Comparison of ENCODE assay signal across 24 cellular contexts in the genomic region with DNA sequence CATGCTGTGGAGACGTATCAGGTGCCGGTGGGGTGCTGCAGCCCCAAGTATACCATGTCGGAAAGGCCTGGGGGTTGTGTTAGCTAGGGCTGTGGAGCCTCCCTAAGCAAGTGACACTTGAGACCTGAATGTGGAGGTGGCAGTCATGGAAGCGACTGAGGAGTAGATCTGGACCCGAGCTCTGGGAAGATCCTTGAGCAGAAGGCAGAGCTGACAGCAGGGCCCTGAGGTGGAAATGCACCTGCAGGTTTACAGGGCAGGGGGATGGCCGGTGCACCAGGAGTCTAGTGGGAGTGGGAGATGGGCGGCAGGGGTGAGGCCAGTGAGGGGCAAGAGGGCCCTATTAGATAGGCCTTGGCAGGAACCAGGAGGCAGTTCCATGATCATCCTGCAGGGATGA.
A peak's percentile ranks its signal among the peaks of the same experiment; 100 is the strongest.
DNase-seq lines count a peak whose midpoint lies in the region; ATAC-seq, FAIRE-seq and TF ChIP-seq lines count a peak whose summit lies in the region.
"Had no signal": no experiment of that assay in that cellular context is flagged by ENCODE, and none has a peak within 500 bp of the region (broad histone marks: within the 10 kb centered on the region; RNA-seq: fewer than 3 reads in every experiment).

No MANE protein-coding gene starts in this region.

- H3K27me3 ChIP-seq in K562 (ENCODE audit: control insufficient read depth in 2 of 2, insufficient read depth in 2 of 2, low read length in 2 of 2): no peaks in the 10 kb centered on the region
- H3K27me3 ChIP-seq: MG63 had no signal

- CTCF ChIA-PET in K562 (lab: Yijun Ruan, JAX; ENCODE audit: low intra/inter-chr PET ratio): no interaction called here
- CTCF ChIA-PET in GM10248 (lab: Yijun Ruan, JAX): interaction anchor here (1.1 to 1.8 kb wide), 2 partner anchors 11 to 13 kb away, joined by 4 read pairs; no protein-coding TSS in a partner anchor

- no peak for TF ChIP-seq RAD21 in K562 (CRISPR knock-in tag; conservative IDR thresholded peaks at IDR 0.05 in 1 of 2, IDR thresholded peaks at IDR 0.05 in 1 of 2)

- TF ChIP-seq CTCF in HFFc6 (IDR thresholded peaks at IDR 0.05) (0 out of 2 replicates have a peak, but pooled peaks have one; percentile 23), K562 (IDR thresholded peaks at IDR 0.05 in 2 of 3, conservative IDR thresholded peaks at IDR 0.05 in 1 of 3; ENCODE audit: insufficient read depth in 2 of 3, low read depth in 1 of 3, low read length in 3 of 3) (no peak), neural crest cell (conservative IDR thresholded peaks at IDR 0.05) (no peak), GM10248 (IDR thresholded peaks at IDR 0.05; ENCODE audit: control extremely low read depth, extremely low read depth, low read depth, missing control alignments) (no peak)

- FAIRE-seq in K562 (lab: Jason Lieb, UNC): no peak
- FAIRE-seq: H54, HepG2 had no signal

- peaks cover 5% of the 10 kb centered on the region for H3K9me1 ChIP-seq in K562 (ENCODE audit: control insufficient read depth, insufficient read depth, low read length)

- POLR2A ChIA-PET in K562 (lab: Yijun Ruan, JAX): interaction anchor here (0.8 kb wide), 1 partner anchor 96 kb away, joined by 4 read pairs; no protein-coding TSS in a partner anchor
- POLR2A ChIA-PET in GM10248 (lab: Yijun Ruan, JAX): no interaction called here

- no peak for DNase-seq in HFFc6
- no peak for DNase-seq in K562 (ENCODE audit: extremely low read depth in 1 of 4, low spot score in 3 of 4)
- DNase-seq in neural crest cell (ENCODE audit: low read depth, low spot score): no peak
- DNase-seq in GM10248 (ENCODE audit: extremely low spot score): no peak
- DNase-seq in NCI-H82 treated with DMSO at 0.1 percent for 48 hours (lab: John Stamatoyannopoulos, UW; ENCODE audit: unreplicated experiment): no peak
- no peak for DNase-seq in mucosa of gallbladder (ENCODE audit: low spot score)
- DNase-seq: C1 segment of cervical spinal cord; CD4-positive, alpha-beta memory T cell; COR-L47; DMS53; KG1; MG63; NCI-H1105 treated with DMSO at 0.1 percent for 48 hours; NCI-H146; NCI-H2029; NCI-H446; NCI-H524 treated with DMSO at 0.1 percent for 48 hours; NCI-H774; NK-92 treated with Interleukin-12 subunit alpha and Interleukin-12 subunit beta, amount 100 ng/mL, for 24 hours; PC-3 had no signal

- H3K27ac ChIP-seq in K562 (ENCODE audit: extremely low read depth, low read depth, low read length): no peak overlapping the region

- TF ChIP-seq EP300 in K562 (IDR thresholded peaks at IDR 0.05; ENCODE audit: low read length): no peak

- no peak overlapping the region for H3K9ac ChIP-seq in K562 (ENCODE audit: insufficient read depth in 1 of 2, low read depth in 2 of 2, low read length in 2 of 2)

- no peaks in the 10 kb centered on the region for H3K9me3 Mint-ChIP-seq in HFFc6
- H3K9me3 Mint-ChIP-seq in neural crest cell: no peaks in the 10 kb centered on the region

- no peaks in the 10 kb centered on the region for H3K36me3 ChIP-seq in K562 (ENCODE audit: control insufficient read depth, insufficient read depth, low read length)
- H3K36me3 ChIP-seq: MG63 had no signal

- H3K9me3 ChIP-seq in K562 (replicated peaks; ENCODE audit: control insufficient read depth, insufficient read depth, low read depth, low read length): no peaks in the 10 kb centered on the region
- H3K9me3 ChIP-seq: MG63 had no signal

- H3K4me2 ChIP-seq in K562 (ENCODE audit: insufficient read depth, low read length): no peak overlapping the region

- H3K79me2 ChIP-seq in K562 (ENCODE audit: control insufficient read depth, insufficient read depth, low read length): no peaks in the 10 kb centered on the region

- TF ChIP-seq POLR2A in K562 (conservative IDR thresholded peaks at IDR 0.05) (no peak), GM18505 (IDR thresholded peaks at IDR 0.05; ENCODE audit: borderline replicate concordance, extremely low read depth, insufficient read depth, insufficient read length) (no peak)

- H3K36me3 Mint-ChIP-seq in HFFc6 (ENCODE audit: low read depth): no peaks in the 10 kb centered on the region
- H3K36me3 Mint-ChIP-seq in neural crest cell (ENCODE audit: low read depth): no peaks in the 10 kb centered on the region

- no peak overlapping the region for H2AFZ ChIP-seq in K562 (ENCODE audit: low read depth, low read length)

- H3K4me1 Mint-ChIP-seq in HFFc6 (ENCODE audit: low read depth): peaks cover 25% of the 10 kb centered on the region
- H3K4me1 Mint-ChIP-seq in neural crest cell: peaks cover 39% of the 10 kb centered on the region

- H3K4me3 Mint-ChIP-seq in HFFc6 (no peak overlapping the region), neural crest cell (no peak overlapping the region)

- H3K27me3 Mint-ChIP-seq in HFFc6 (ENCODE audit: insufficient read depth) (peaks cover 2% of the 10 kb centered on the region; the same call in 1 of the 2 replicates), neural crest cell (ENCODE audit: low read depth) (no peaks in the 10 kb centered on the region)
- H3K27me3 Mint-ChIP-seq: CD4-positive, alpha-beta memory T cell had no signal

- H3K4me3 ChIP-seq in K562: no peak overlapping the region
- H3K4me3 ChIP-seq: MG63 had no signal

- BruUV-seq in K562 (replicated peaks; lab: Mats Ljungman, UMichigan): no TSS peak

- H3K27ac Mint-ChIP-seq in HFFc6 (no peak overlapping the region), neural crest cell (ENCODE audit: unreplicated experiment) (peak overlapping the region; percentile 96)

- in situ Hi-C loops in K562 (cut with MboI): no loop called here

- peak; percentile 40; the same call in 2 of the 3 replicates for ATAC-seq in K562
- no peak for ATAC-seq in GM18505 (IDR thresholded peaks at IDR 0.05; ENCODE audit: unreplicated experiment)
- ATAC-seq: HepG2, PC-3, SK-N-SH treated with all-trans-retinoic acid at 6 μM for 48 hours had no signal

- 70% methylated on average over 2 of the region's 7 CpGs for WGBS in K562 (ENCODE audit: insufficient coverage, low coverage, missing lambda C conversion rate)

- H4K20me1 ChIP-seq in K562 (replicated peaks; ENCODE audit: control insufficient read depth, insufficient read depth, low read length): no peaks in the 10 kb centered on the region

- intact Hi-C loops in K562 (cut with micrococcal nuclease): no loop called here

- H3K4me1 ChIP-seq in K562 (replicated peaks in 1 of 2; ENCODE audit: control insufficient read depth in 2 of 2, insufficient read depth in 2 of 2, low read length in 2 of 2): peaks cover 19 to 30% of the 10 kb centered on the region in 2 experiments; a peak in 4 of 5 replicates

TF ChIP-seq in K562, 482 proteins besides CTCF, POLR2A, EP300 and RAD21:
- TF ChIP-seq GABPA (tag; conservative IDR thresholded peaks at IDR 0.05; ENCODE audit: low read depth) (no peak), ELF2 (CRISPR knock-in tag; IDR thresholded peaks at IDR 0.05) (no peak), RB1 (IDR thresholded peaks at IDR 0.05; ENCODE audit: low read depth) (no peak), THAP7 (CRISPR knock-in tag; IDR thresholded peaks at IDR 0.05) (no peak), CEBPG (CRISPR knock-in tag; IDR thresholded peaks at IDR 0.05) (no peak), CEBPG (tag; conservative IDR thresholded peaks at IDR 0.05 in 1 of 2, IDR thresholded peaks at IDR 0.05 in 1 of 2) (no peak), ZKSCAN1 (IDR thresholded peaks at IDR 0.05; ENCODE audit: low read depth, low read length) (no peak), NFE2 (IDR thresholded peaks at IDR 0.05; ENCODE audit: low read depth) (no peak), ZNF277 (CRISPR knock-in tag; IDR thresholded peaks at IDR 0.05; ENCODE audit: borderline replicate concordance) (no peak)
